ENCODE assay signal across 1 cellular context in genomic region chr6:26568601-26569432, GRCh38.
TF ChIP-seq lines count a peak whose summit lies in the region.

No MANE protein-coding gene starts in this region.

TF ChIP-seq in K562, 482 proteins besides CTCF, POLR2A, EP300 and RAD21 (continued from another document and continues in another):
- TF ChIP-seq BRF2 (IDR thresholded peaks at IDR 0.05; ENCODE audit: borderline replicate concordance, insufficient read depth, insufficient read length) (no peak), GABPA (tag; conservative IDR thresholded peaks at IDR 0.05; ENCODE audit: low read depth) (peak; percentile 46; the same call in 1 of the 2 replicates), CHCHD3 (CRISPR knock-in tag; IDR thresholded peaks at IDR 0.05) (no peak), ZNF584 (CRISPR knock-in tag; IDR thresholded peaks at IDR 0.05; ENCODE audit: low read depth) (peak; percentile 47; the same call in 1 of the 2 replicates), GMEB1 (CRISPR knock-in tag; IDR thresholded peaks at IDR 0.05) (no peak), NFIC (IDR thresholded peaks at IDR 0.05) (peak; percentile 82), SIRT6 (IDR thresholded peaks at IDR 0.05; ENCODE audit: low read depth, low read length) (peak; percentile 86), GTF2B (IDR thresholded peaks at IDR 0.05; ENCODE audit: extremely low read depth, insufficient read length) (no peak), PATZ1 (CRISPR knock-in tag; IDR thresholded peaks at IDR 0.05; ENCODE audit: borderline replicate concordance) (no peak), SETDB1 (IDR thresholded peaks at IDR 0.05; ENCODE audit: low read length) (peak; percentile 50), ARID3A (IDR thresholded peaks at IDR 0.05; ENCODE audit: borderline replicate concordance, low read depth, low read length) (no peak), ZNF165 (CRISPR knock-in tag; IDR thresholded peaks at IDR 0.05; ENCODE audit: borderline replicate concordance) (0 out of 2 replicates have a peak, but pooled peaks have one; percentile 26), ARID1B (IDR thresholded peaks at IDR 0.05) (peak; percentile 30; the same call in 1 of the 2 replicates), TRIM24 (IDR thresholded peaks at IDR 0.05) (peak; percentile 32 to 53; a peak in 3 of 4 replicates), SAP30 (IDR thresholded peaks at IDR 0.05; ENCODE audit: borderline replicate concordance, insufficient read depth, low read depth, low read length, poor library complexity, severe bottlenecking) (no peak), THRB (CRISPR knock-in tag; conservative IDR thresholded peaks at IDR 0.05) (peak; percentile 62; the same call in 1 of the 2 replicates), ATF4 (CRISPR knock-in tag; IDR thresholded peaks at IDR 0.05) (no peak), ZNF124 (CRISPR knock-in tag; IDR thresholded peaks at IDR 0.05) (no peak), HINFP (tag; conservative IDR thresholded peaks at IDR 0.05; ENCODE audit: low read depth) (no peak), MXI1 (IDR thresholded peaks at IDR 0.05; ENCODE audit: low read depth, low read length) (no peak), NR3C1 (CRISPR knock-in tag; IDR thresholded peaks at IDR 0.05) (no peak), NCOA2 (IDR thresholded peaks at IDR 0.05; ENCODE audit: partially characterized antibody in 2 of 2) (peak in 1 of 2 experiments; percentile 83), ZNF280B (CRISPR knock-in tag; IDR thresholded peaks at IDR 0.05) (no peak), PML (IDR thresholded peaks at IDR 0.05; ENCODE audit: low read length) (no peak), E2F4 (CRISPR knock-in tag; IDR thresholded peaks at IDR 0.05; ENCODE audit: low read depth) (no peak), NFE2L1 (tag; IDR thresholded peaks at IDR 0.05; ENCODE audit: borderline replicate concordance, low read depth) (no peak), TEAD4 (IDR thresholded peaks at IDR 0.05; ENCODE audit: low read length) (peak; percentile 87), TEAD4 (CRISPR knock-in tag; IDR thresholded peaks at IDR 0.05; ENCODE audit: borderline replicate concordance) (no peak), HNRNPH1 (optimal IDR thresholded peaks at IDR 0.05; ENCODE audit: low read depth, low read length) (no peak), STAT6 (CRISPR knock-in tag; IDR thresholded peaks at IDR 0.05) (no peak), FOS (IDR thresholded peaks at IDR 0.05; ENCODE audit: extremely low read depth, insufficient read length) (peak; percentile 15), PHB2 (IDR thresholded peaks at IDR 0.05; ENCODE audit: low read depth) (no peak), SMAD3 (CRISPR knock-in tag; conservative IDR thresholded peaks at IDR 0.05) (0 out of 2 replicates have a peak, but pooled peaks have one; percentile 8), MIER1 (IDR thresholded peaks at IDR 0.05; ENCODE audit: low read depth) (no peak), CEBPG (CRISPR knock-in tag; IDR thresholded peaks at IDR 0.05) (peak; percentile 99), CEBPG (tag; conservative IDR thresholded peaks at IDR 0.05 in 1 of 2, IDR thresholded peaks at IDR 0.05 in 1 of 2) (peak; percentile 100), ERF (CRISPR knock-in tag; IDR thresholded peaks at IDR 0.05) (no peak), KLF16 (IDR thresholded peaks at IDR 0.05) (peak; percentile 56; the same call in 1 of the 2 replicates), ILK (tag; IDR thresholded peaks at IDR 0.05; ENCODE audit: borderline replicate concordance, low read depth) (no peak), CBFA2T3 (IDR thresholded peaks at IDR 0.05) (no peak)
